ENCODE assay signal across 25 cellular contexts in the genomic region with DNA sequence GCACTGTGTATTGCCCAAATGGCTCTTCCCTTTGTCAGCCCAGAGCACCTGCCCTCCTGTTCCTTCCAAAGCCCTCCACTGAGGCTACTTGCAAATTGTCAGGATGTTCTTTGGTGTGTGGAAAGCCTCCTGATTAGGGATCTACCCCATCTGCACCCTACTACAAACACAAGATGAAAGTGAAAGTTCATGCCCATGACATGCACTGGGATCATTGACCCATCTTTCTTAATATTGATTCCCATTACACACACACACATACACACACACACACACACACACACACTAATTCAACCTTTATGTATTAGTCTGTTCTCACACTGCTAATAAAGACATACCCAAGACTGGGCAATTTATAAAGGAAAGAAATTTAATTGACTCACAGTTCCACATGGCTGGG.
"Had no signal": no experiment of that assay in that cellular context is flagged by ENCODE, and none has a peak within 500 bp of the region (broad histone marks: within the 10 kb centered on the region; RNA-seq: fewer than 3 reads in every experiment).

No MANE protein-coding gene starts in this region.

- H3K36me3 ChIP-seq: esophagus squamous epithelium, gastrocnemius medialis, heart right ventricle, left ventricle myocardium inferior, lower lobe of right lung had no signal

- FAIRE-seq: colon, endothelial cell of umbilical vein, islet of Langerhans, keratinocyte had no signal

- DNase-seq: dermis blood vessel endothelial cell; dorsolateral prefrontal cortex; effector CD4-positive, alpha-beta T cell; effector memory CD4-positive, alpha-beta T cell; erythroblast; esophagus squamous epithelium; foreskin fibroblast; foreskin melanocyte; gastrocnemius medialis; glutamatergic neuron; head of caudate nucleus; heart right ventricle; hippocampal formation; left cardiac atrium; left ventricle myocardium inferior; lower lobe of right lung; mesendoderm; midbrain had no signal

- ATAC-seq: esophagus mucosa, gastrocnemius medialis, heart right ventricle, left cardiac atrium had no signal

- H3K27me3 ChIP-seq: esophagus squamous epithelium, gastrocnemius medialis, heart right ventricle had no signal

- H3K4me3 ChIP-seq: coronary artery, dorsolateral prefrontal cortex, esophagus squamous epithelium, gastrocnemius medialis, heart right ventricle, left ventricle myocardium inferior, lower lobe of right lung had no signal

- H3K9me3 ChIP-seq: esophagus squamous epithelium, gastrocnemius medialis, heart right ventricle, left ventricle myocardium inferior, lower lobe of right lung had no signal

- H3K27ac ChIP-seq: coronary artery, dorsolateral prefrontal cortex, epithelial cell of prostate, esophagus squamous epithelium, gastrocnemius medialis, heart right ventricle, left ventricle myocardium inferior, lower lobe of right lung had no signal

- H3K4me1 ChIP-seq: esophagus squamous epithelium, gastrocnemius medialis, heart right ventricle, left ventricle myocardium inferior, lower lobe of right lung had no signal
